ENCODE assay signal across 8 cellular contexts in the genomic region with DNA sequence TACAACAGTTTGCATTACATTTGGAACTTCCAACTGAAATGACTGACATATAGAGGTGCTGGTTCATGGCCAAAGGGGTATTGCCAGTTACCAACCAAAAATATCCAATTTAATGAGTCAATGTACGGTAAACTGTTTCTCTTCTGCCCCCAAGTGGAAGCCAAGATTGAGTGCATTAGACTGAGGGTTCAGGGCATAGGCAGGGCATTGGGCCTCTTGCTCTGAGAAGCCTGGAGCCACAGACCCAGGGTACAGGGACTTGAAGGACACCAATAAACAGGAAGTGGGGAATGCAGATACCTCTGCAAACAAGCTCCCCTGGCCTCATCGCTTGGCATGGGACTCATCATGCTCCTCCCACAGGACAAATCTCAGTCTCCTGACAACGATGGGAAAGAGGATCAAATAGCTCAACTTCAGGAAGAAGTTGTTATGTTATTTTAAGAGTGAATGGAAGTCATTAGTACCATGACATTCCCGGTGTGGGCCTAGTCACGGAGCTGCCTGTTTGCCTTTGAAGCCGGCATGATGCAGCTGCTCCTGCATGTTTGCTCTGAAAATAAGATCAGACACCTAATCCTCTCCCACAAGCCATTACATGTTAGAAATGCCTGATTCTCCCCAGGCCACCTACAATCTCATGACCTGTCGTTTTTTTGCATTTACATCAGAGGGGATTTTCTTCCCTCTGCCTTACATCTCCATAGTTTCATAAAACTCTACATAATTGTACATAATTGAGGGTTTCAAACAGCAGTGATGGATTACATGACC.
DNase-seq lines count a peak whose midpoint lies in the region; ATAC-seq, FAIRE-seq and TF ChIP-seq lines count a peak whose summit lies in the region.

No MANE protein-coding gene starts in this region.

- H3K9me3 ChIP-seq in RWPE2 (ENCODE audit: severe bottlenecking) (no peaks in the 10 kb centered on the region), iPS DF 6.9 (ENCODE audit: control insufficient read depth, insufficient read depth, low read length) (no peaks in the 10 kb centered on the region)

- H3K36me3 ChIP-seq in RWPE2 (ENCODE audit: low read depth) (no peaks in the 10 kb centered on the region), iPS DF 6.9 (ENCODE audit: control insufficient read depth, insufficient read depth, low read length) (no peaks in the 10 kb centered on the region)

- ATAC-seq in HG03565 (IDR thresholded peaks at IDR 0.05; ENCODE audit: unreplicated experiment), result peak; percentile 70
- peak; percentile 53; the same call in 2 of the 3 replicates for ATAC-seq in RWPE2 (ENCODE audit: low read depth)
- ATAC-seq in activated CD4-positive, alpha-beta T cell treated with anti-CD3 and anti-CD28 coated beads for 36 hours, result no peak

- H3K27ac ChIP-seq in RWPE2 (ENCODE audit: poor library complexity, severe bottlenecking) (no peak overlapping the region), iPS DF 6.9 (ENCODE audit: low read length) (no peak overlapping the region)

- no peak for DNase-seq in GM12891 (ENCODE audit: insufficient read length, low spot score)
- DNase-seq in RWPE2 (ENCODE audit: low spot score), result no peak
- DNase-seq in iPS DF 6.9 (ENCODE audit: low read depth, low spot score), result peak; percentile 41
- no peak for DNase-seq in activated naive CD4-positive, alpha-beta T cell treated with anti-CD3 and anti-CD28 coated beads, Interleukin-2, amount 10 ng/mL, durations not matched to agents 7 days and 5 days
- no peak for DNase-seq in activated CD4-positive, alpha-beta T cell treated with anti-CD3 and anti-CD28 coated beads for 36 hours
- no peak for DNase-seq in GDM1 (lab: John Stamatoyannopoulos, UW)
- DNase-seq in GOT3 (lab: John Stamatoyannopoulos, UW), result no peak

- no peak for TF ChIP-seq POLR2A in GM12891 (IDR thresholded peaks at IDR 0.05; ENCODE audit: low read depth, low read length)

- no peaks in the 10 kb centered on the region for H3K9me3 Mint-ChIP-seq in activated naive CD4-positive, alpha-beta T cell treated with anti-CD3 and anti-CD28 coated beads, Interleukin-2, amount 10 ng/mL, durations not matched to agents 7 days and 5 days
- H3K9me3 Mint-ChIP-seq in activated CD4-positive, alpha-beta T cell treated with anti-CD3 and anti-CD28 coated beads for 36 hours (ENCODE audit: low read depth), result no peaks in the 10 kb centered on the region

- H3K4me1 ChIP-seq in RWPE2 (ENCODE audit: insufficient read depth, poor library complexity, severe bottlenecking) (no peaks in the 10 kb centered on the region), iPS DF 6.9 (ENCODE audit: control insufficient read depth, insufficient read depth, low read length) (no peaks in the 10 kb centered on the region)

- peak; percentile 33 for FAIRE-seq in GM12891 (lab: Jason Lieb, UNC)

- TF ChIP-seq CTCF in RWPE2 (IDR thresholded peaks at IDR 0.05; ENCODE audit: poor library complexity, severe bottlenecking), result peak; percentile 40

- H3K27me3 ChIP-seq in RWPE2 (ENCODE audit: insufficient read depth, poor library complexity, severe bottlenecking) (no peaks in the 10 kb centered on the region), iPS DF 6.9 (ENCODE audit: control insufficient read depth, insufficient read depth, low read length) (no peaks in the 10 kb centered on the region)

- no peaks in the 10 kb centered on the region for H3K4me1 Mint-ChIP-seq in activated naive CD4-positive, alpha-beta T cell treated with anti-CD3 and anti-CD28 coated beads, Interleukin-2, amount 10 ng/mL, durations not matched to agents 7 days and 5 days
- H3K4me1 Mint-ChIP-seq in activated CD4-positive, alpha-beta T cell treated with anti-CD3 and anti-CD28 coated beads for 36 hours, result no peaks in the 10 kb centered on the region

- H3K27ac Mint-ChIP-seq in activated naive CD4-positive, alpha-beta T cell treated with anti-CD3 and anti-CD28 coated beads, Interleukin-2, amount 10 ng/mL, durations not matched to agents 7 days and 5 days, result no peak overlapping the region
- no peak overlapping the region for H3K27ac Mint-ChIP-seq in activated CD4-positive, alpha-beta T cell treated with anti-CD3 and anti-CD28 coated beads for 36 hours

- POLR2A ChIA-PET in activated CD4-positive, alpha-beta T cell treated with anti-CD3 and anti-CD28 coated beads for 36 hours (lab: Charles Lee), result no interaction called here

- intact Hi-C loops in activated CD4-positive, alpha-beta T cell treated with anti-CD3 and anti-CD28 coated beads for 36 hours (cut with DNase I, micrococcal nuclease), result no loop called here

- no peaks in the 10 kb centered on the region for H3K27me3 Mint-ChIP-seq in activated naive CD4-positive, alpha-beta T cell treated with anti-CD3 and anti-CD28 coated beads, Interleukin-2, amount 10 ng/mL, durations not matched to agents 7 days and 5 days
- H3K27me3 Mint-ChIP-seq in activated CD4-positive, alpha-beta T cell treated with anti-CD3 and anti-CD28 coated beads for 36 hours, result no peaks in the 10 kb centered on the region

- no peak overlapping the region for H3K4me3 Mint-ChIP-seq in activated naive CD4-positive, alpha-beta T cell treated with anti-CD3 and anti-CD28 coated beads, Interleukin-2, amount 10 ng/mL, durations not matched to agents 7 days and 5 days
- H3K4me3 Mint-ChIP-seq in activated CD4-positive, alpha-beta T cell treated with anti-CD3 and anti-CD28 coated beads for 36 hours, result no peak overlapping the region

- no peak overlapping the region for H3K4me3 ChIP-seq in RWPE2 (ENCODE audit: severe bottlenecking)
- H3K4me3 ChIP-seq in iPS DF 6.9 (ENCODE audit: low read length), result no peak overlapping the region

- no CpG with 5 or more reads among the region's 7 CpGs for WGBS in iPS DF 6.9 (ENCODE audit: insufficient coverage, insufficient read length)

- CTCF ChIA-PET in activated naive CD4-positive, alpha-beta T cell treated with anti-CD3 and anti-CD28 coated beads, Interleukin-2, amount 10 ng/mL, durations not matched to agents 7 days and 5 days (lab: Charles Lee), result no interaction called here
- CTCF ChIA-PET in activated CD4-positive, alpha-beta T cell treated with anti-CD3 and anti-CD28 coated beads for 36 hours (lab: Charles Lee), result interaction anchor here (0.6 kb wide), 2 partner anchors 147 to 416 kb away, joined by 3 read pairs; no protein-coding TSS in a partner anchor

- H3K36me3 Mint-ChIP-seq in activated naive CD4-positive, alpha-beta T cell treated with anti-CD3 and anti-CD28 coated beads, Interleukin-2, amount 10 ng/mL, durations not matched to agents 7 days and 5 days, result no peaks in the 10 kb centered on the region
- H3K36me3 Mint-ChIP-seq in activated CD4-positive, alpha-beta T cell treated with anti-CD3 and anti-CD28 coated beads for 36 hours (ENCODE audit: low read depth), result no peaks in the 10 kb centered on the region

TF ChIP-seq in GM12891, 5 proteins besides CTCF, POLR2A, EP300 and RAD21:
- TF ChIP-seq SPI1 (IDR thresholded peaks at IDR 0.05; ENCODE audit: low read depth, low read length) (no peak), POU2F2 (IDR thresholded peaks at IDR 0.05; ENCODE audit: low read depth, low read length) (no peak), POLR2AphosphoS5 (IDR thresholded peaks at IDR 0.05; ENCODE audit: low read depth, low read length) (no peak), TAF1 (IDR thresholded peaks at IDR 0.05; ENCODE audit: low read depth, low read length) (no peak), PAX5 (IDR thresholded peaks at IDR 0.05; ENCODE audit: insufficient read depth, low read length, severe bottlenecking) (no peak)
